Comparison of ENCODE assay signal across 18 cellular contexts in the genomic region with DNA sequence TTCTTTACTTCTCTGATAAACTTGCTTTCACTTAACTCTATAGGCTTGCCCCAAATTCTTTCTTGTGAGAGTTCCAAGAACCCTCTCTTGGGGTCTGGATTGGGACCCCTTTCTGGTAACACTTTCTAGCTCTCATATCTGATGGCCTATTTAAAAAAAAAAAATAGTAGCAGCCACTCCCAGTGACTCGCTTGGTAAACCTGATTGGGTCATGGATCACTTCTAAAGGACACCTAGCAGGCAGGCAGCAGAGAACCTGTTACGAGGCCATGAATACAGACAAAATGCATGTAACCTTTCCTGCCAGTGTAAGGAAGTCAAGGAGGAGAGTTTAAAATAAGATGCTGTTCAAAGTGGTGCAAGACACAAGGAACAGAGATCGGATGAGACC. TPM values are rescaled to one million over a fixed set of nuclear protein-coding genes. Genes with fewer than 3 reads are reported as not detected.
DNase-seq lines count a peak whose midpoint lies in the region; ATAC-seq and TF ChIP-seq lines count a peak whose summit lies in the region.
"Had no signal": no experiment of that assay in that cellular context is flagged by ENCODE, and none has a peak within 500 bp of the region (broad histone marks: within the 10 kb centered on the region; RNA-seq: fewer than 3 reads in every experiment).

No MANE protein-coding gene starts in this region.

- H3K36me3 ChIP-seq in left ventricle myocardium inferior (no peaks in the 10 kb centered on the region), right atrium auricular region (no peaks in the 10 kb centered on the region), parathyroid adenoma (ENCODE audit: control insufficient read depth, insufficient read depth, low read length) (no peaks in the 10 kb centered on the region)
- H3K36me3 ChIP-seq: SJCRH30 had no signal

- H3K27me3 ChIP-seq in left ventricle myocardium inferior (ENCODE audit: low read depth) (no peaks in the 10 kb centered on the region), right atrium auricular region (no peaks in the 10 kb centered on the region), parathyroid adenoma (ENCODE audit: control insufficient read depth, insufficient read depth, low read length) (no peaks in the 10 kb centered on the region)
- H3K27me3 ChIP-seq: foreskin keratinocyte, SJCRH30 had no signal

- H3K4me2 ChIP-seq in parathyroid adenoma (ENCODE audit: low read length) = peak overlapping the region; percentile 15
- H3K4me2 ChIP-seq: smooth muscle cell had no signal

- TF ChIP-seq CTCF in left ventricle myocardium inferior (IDR thresholded peaks at IDR 0.05; ENCODE audit: borderline replicate concordance) (no peak), right atrium auricular region (IDR thresholded peaks at IDR 0.05) (no peak), parathyroid adenoma (IDR thresholded peaks at IDR 0.05) (no peak)

- ATAC-seq in HG03159 (IDR thresholded peaks at IDR 0.05; ENCODE audit: unreplicated experiment) = no peak
- ATAC-seq: CD8-positive, alpha-beta T cell; naive thymus-derived CD4-positive, alpha-beta T cell had no signal

- H3K4me3 ChIP-seq in left ventricle myocardium inferior = no peak overlapping the region
- H3K4me3 ChIP-seq in right atrium auricular region = no peak overlapping the region
- no peak overlapping the region for H3K4me3 ChIP-seq in parathyroid adenoma (ENCODE audit: low read depth, low read length)
- H3K4me3 ChIP-seq: SJCRH30, smooth muscle cell had no signal

- H3K27ac ChIP-seq in left ventricle myocardium inferior (replicated peaks) (peak overlapping the region; percentile 74), right atrium auricular region (no peak overlapping the region), epithelial cell of prostate (peak overlapping the region; percentile 46), parathyroid adenoma (peak overlapping the region; percentile 52)
- H3K27ac ChIP-seq: foreskin keratinocyte, SJCRH30 had no signal

- peaks cover 41% of the 10 kb centered on the region for H3K4me1 ChIP-seq in left ventricle myocardium inferior
- H3K4me1 ChIP-seq in right atrium auricular region = peaks cover 0 to 33% of the 10 kb centered on the region in 2 donors
- peaks cover 47% of the 10 kb centered on the region for H3K4me1 ChIP-seq in parathyroid adenoma
- H3K4me1 ChIP-seq: SJCRH30 had no signal

- H2AFZ ChIP-seq in parathyroid adenoma = peak overlapping the region; percentile 47

- intact Hi-C loops in left ventricle myocardium inferior (cut with micrococcal nuclease) = no loop called here

- H3K9me3 ChIP-seq in left ventricle myocardium inferior (replicated peaks) (no peaks in the 10 kb centered on the region), right atrium auricular region (no peaks in the 10 kb centered on the region), parathyroid adenoma (ENCODE audit: control insufficient read depth, low read length) (no peaks in the 10 kb centered on the region)
- H3K9me3 ChIP-seq: SJCRH30 had no signal

- H3K9ac ChIP-seq in parathyroid adenoma = no peak overlapping the region

- peaks cover 2% of the 10 kb centered on the region for H3K79me2 ChIP-seq in parathyroid adenoma

- DNase-seq in left ventricle myocardium inferior (no peak), right atrium auricular region (ENCODE audit: low spot score) (no peak), epithelial cell of prostate (ENCODE audit: low read depth, low spot score) (no peak), NCI-H2196 treated with DMSO at 0.1 percent for 48 hours (lab: John Stamatoyannopoulos, UW; ENCODE audit: unreplicated experiment) (no peak), NCI-H2081 treated with DMSO at 0.1 percent for 48 hours (lab: John Stamatoyannopoulos, UW) (no peak), SW480 (ENCODE audit: low spot score) (no peak)
- DNase-seq: activated CD4-positive, CD25-positive, alpha-beta regulatory T cell; caudate nucleus; CD8-positive, alpha-beta T cell; naive thymus-derived CD4-positive, alpha-beta T cell; NCI-H2029; NCI-H510A treated with DMSO at 0.1 percent for 48 hours; posterior cingulate gyrus; SJCRH30 had no signal

RNA-seq across cellular contexts. Expression of a gene that starts 9.1 kb away (rescaled TPM):
- 233 TPM for total RNA-seq in left ventricle myocardium inferior
- total RNA-seq in right atrium auricular region = 100 to 1,000 TPM; 181 to 184 TPM

RNA-seq across cellular contexts. Expression of a gene that starts 19.2 kb away (rescaled TPM):
- 51.1 TPM for total RNA-seq in left ventricle myocardium inferior
- total RNA-seq in right atrium auricular region = 10 to 100 TPM; 37.6 to 68.1 TPM

Comparison
In these comparisons a context has a peak if more than half of its experiments do, and no peak if none do; other contexts are left out.
1. H3K27ac ChIP-seq: peak in left ventricle myocardium inferior (single experiment), epithelial cell of prostate (single experiment) and parathyroid adenoma (single experiment); none in right atrium auricular region (0 of 2).